ENCODE assay signal across 2 cellular contexts in the genomic region with DNA sequence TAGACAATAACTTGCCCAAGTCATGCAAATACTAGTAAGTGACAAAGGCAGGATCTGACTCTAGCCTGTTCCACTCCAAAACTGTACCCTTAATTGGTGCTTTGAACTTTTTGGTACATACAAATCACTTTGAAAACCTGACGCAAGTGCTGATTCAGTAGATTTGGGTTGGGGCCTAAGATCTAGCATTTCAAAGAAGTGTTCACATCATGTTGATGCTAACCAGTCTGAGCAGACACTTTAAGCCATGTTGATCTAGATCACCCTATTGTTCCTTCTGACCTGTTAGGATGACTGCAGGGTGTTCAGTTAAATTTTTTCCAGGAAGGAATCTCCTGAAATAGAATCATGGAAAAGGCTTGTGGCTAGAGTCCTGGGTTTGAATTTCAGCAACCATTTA.
A peak's percentile ranks its signal among the peaks of the same experiment; 100 is the strongest.
TF ChIP-seq lines count a peak whose summit lies in the region.

No MANE protein-coding gene starts in this region.

TF ChIP-seq in A549, 52 proteins besides CTCF, POLR2A, EP300 and RAD21:
- TF ChIP-seq MAFK (IDR thresholded peaks at IDR 0.05; ENCODE audit: partially characterized antibody) (peak; percentile 64), PHF8 (IDR thresholded peaks at IDR 0.05; ENCODE audit: borderline replicate concordance, low read depth) (no peak)

TF ChIP-seq in K562, 482 proteins besides CTCF, POLR2A, EP300 and RAD21:
- TF ChIP-seq, protein P1, sequence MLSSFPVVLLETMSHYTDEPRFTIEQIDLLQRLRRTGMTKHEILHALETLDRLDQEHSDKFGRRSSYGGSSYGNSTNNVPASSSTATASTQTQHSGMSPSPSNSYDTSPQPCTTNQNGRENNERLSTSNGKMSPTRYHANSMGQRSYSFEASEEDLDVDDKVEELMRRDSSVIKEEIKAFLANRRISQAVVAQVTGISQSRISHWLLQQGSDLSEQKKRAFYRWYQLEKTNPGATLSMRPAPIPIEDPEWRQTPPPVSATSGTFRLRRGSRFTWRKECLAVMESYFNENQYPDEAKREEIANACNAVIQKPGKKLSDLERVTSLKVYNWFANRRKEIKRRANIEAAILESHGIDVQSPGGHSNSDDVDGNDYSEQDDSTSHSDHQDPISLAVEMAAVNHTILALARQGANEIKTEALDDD (IDR thresholded peaks at IDR 0.05) = 0 out of 2 replicates have a peak, but pooled peaks have one; percentile 16
- no peak for TF ChIP-seq ARID2 (IDR thresholded peaks at IDR 0.05)
- TF ChIP-seq, protein P2, sequence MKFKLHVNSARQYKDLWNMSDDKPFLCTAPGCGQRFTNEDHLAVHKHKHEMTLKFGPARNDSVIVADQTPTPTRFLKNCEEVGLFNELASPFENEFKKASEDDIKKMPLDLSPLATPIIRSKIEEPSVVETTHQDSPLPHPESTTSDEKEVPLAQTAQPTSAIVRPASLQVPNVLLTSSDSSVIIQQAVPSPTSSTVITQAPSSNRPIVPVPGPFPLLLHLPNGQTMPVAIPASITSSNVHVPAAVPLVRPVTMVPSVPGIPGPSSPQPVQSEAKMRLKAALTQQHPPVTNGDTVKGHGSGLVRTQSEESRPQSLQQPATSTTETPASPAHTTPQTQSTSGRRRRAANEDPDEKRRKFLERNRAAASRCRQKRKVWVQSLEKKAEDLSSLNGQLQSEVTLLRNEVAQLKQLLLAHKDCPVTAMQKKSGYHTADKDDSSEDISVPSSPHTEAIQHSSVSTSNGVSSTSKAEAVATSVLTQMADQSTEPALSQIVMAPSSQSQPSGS (CRISPR knock-in tag; IDR thresholded peaks at IDR 0.05) = no peak
- TF ChIP-seq C11orf30 (IDR thresholded peaks at IDR 0.05; ENCODE audit: low read depth) = peak; percentile 75
- TF ChIP-seq ZNF316 (IDR thresholded peaks at IDR 0.05) = peak; percentile 82
- TF ChIP-seq MAFG (tag; conservative IDR thresholded peaks at IDR 0.05) = peak; percentile 42
- TF ChIP-seq ZNF282 (CRISPR knock-in tag; IDR thresholded peaks at IDR 0.05) = no peak
TF ChIP-seq in K562: peak in this region for 4.
